In the genomic region with DNA sequence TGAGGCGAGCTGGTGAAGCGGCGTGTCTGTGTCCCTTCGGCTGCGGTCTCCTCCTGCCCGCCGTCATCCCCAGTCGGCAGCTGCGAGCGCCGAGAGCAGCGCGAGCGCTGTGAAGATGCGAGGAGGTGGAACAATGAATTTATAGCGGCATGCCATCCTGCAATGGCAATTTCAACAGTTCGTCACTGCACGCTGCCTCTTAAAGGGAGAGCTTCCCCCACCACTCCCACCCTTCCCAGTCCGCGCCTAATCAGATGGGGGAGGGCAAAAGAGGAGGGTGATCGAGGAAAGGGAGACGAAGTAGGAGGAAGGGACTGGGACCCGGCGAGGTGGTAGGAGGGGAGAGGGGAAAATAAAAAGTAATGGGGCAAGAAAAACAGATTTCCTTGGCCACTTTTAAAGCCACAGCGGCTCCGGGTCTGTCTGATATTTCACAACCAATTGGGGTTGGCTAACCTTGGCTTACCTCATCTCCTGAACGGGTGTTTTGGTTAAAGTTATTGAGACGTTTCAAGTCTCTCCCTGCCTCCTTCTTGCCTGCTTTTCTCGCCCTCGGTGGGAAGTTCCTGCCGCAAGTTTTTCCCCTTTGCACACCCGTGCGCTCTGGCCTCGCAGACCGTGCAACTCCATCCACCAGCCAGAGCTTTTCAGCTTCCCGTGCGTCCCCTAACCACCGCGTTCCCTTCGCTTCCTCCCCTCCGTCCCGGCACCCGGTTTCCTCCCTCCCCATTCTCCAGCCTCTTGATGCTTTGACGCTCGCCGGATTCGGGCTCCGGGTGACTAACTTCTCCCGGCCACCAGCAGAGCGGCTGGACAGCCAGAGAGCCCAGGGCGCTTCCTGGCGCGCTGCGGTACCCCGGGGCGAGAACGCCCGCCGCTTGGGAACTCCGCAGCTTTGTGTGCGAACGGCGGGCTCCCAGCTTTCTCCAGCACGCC, we compare ENCODE assay signal across 8 cellular contexts. TPM values are rescaled to one million over a fixed set of nuclear protein-coding genes. Genes with fewer than 3 reads are reported as not detected.
A peak's percentile ranks its signal among the peaks of the same experiment; 100 is the strongest.
DNase-seq lines count a peak whose midpoint lies in the region; ATAC-seq and TF ChIP-seq lines count a peak whose summit lies in the region.

A gene (minus strand): TSS at position 111 of the 936 bp plus-strand sequence. CDS start 697 bp downstream, outside the sequence.

- DNase-seq in AG08395 (ENCODE audit: low spot score) = peak; percentile 81
- DNase-seq in HuH-7 (ENCODE audit: low spot score) = peak; percentile 24
- DNase-seq in body of pancreas = peak; percentile 14 to 26 (median 17)
- DNase-seq in spleen = peak; percentile 78
- DNase-seq in Calu3 = no peak
- no peak for DNase-seq in activated CD4-positive, alpha-beta T cell treated with anti-CD3 and anti-CD28 coated beads, Interleukin-2, amount 10 ng/mL, durations not matched to agents 24 days and 14 days
- no peak for DNase-seq in stimulated activated CD4-positive, alpha-beta T cell treated with anti-CD3 and anti-CD28 coated beads, Interleukin-1b, Interleukin-23, amount 100 ng/mL, for 48 hours

- peak within 1 kb of the TSS; percentile 22 to 38 for H3K4me3 ChIP-seq in body of pancreas
- peak within 1 kb of the TSS; percentile 74 for H3K4me3 ChIP-seq in iPS-20b (ENCODE audit: low read length)
- peak within 1 kb of the TSS; percentile 40 to 73 (median 50) for H3K4me3 ChIP-seq in spleen

- intact Hi-C loops in body of pancreas (cut with DNase I) = no loop called here
- intact Hi-C loops in spleen (cut with DNase I; ENCODE audit: low total_unique reads) = no loop called here
- intact Hi-C loops in Calu3 (cut with micrococcal nuclease; ENCODE audit: unreplicated experiment) = no loop called here
- intact Hi-C loops in activated CD4-positive, alpha-beta T cell treated with anti-CD3 and anti-CD28 coated beads, Interleukin-2, amount 10 ng/mL, durations not matched to agents 24 days and 14 days (cut with micrococcal nuclease) = loop anchor here (5.0 kb wide), 1 partner anchor 120 kb away; a partner anchor contains a TSS

- no peak within 1 kb of the TSS for H3K4me3 Mint-ChIP-seq in Calu3 (ENCODE audit: low read depth, unreplicated experiment)
- H3K4me3 Mint-ChIP-seq in activated CD4-positive, alpha-beta T cell treated with anti-CD3 and anti-CD28 coated beads, Interleukin-2, amount 10 ng/mL, durations not matched to agents 24 days and 14 days = no peak within 1 kb of the TSS

- H3K27ac ChIP-seq in body of pancreas (peak within 1 kb of the TSS in 2 of 4 donors; percentile 21 to 29), iPS-20b (ENCODE audit: low read length) (no peak within 1 kb of the TSS), spleen (peak within 1 kb of the TSS; percentile 54 to 88 (median 80))

- 2% methylated on average over 63 to 64 of the region's 64 CpGs for WGBS in body of pancreas, 2 donors
- 2 to 6% (median 3%) methylated on average over 63 to 64 of the region's 64 CpGs for WGBS in spleen, 5 donors

- H3K36me3 ChIP-seq in body of pancreas (replicated peaks in 1 of 2; ENCODE audit: insufficient read depth in 1 of 2, low read depth in 2 of 2) (no peaks in the 10 kb centered on the region), iPS-20b (ENCODE audit: insufficient read depth, low read depth, low read length) (no peaks in the 10 kb centered on the region), spleen (no peaks in the 10 kb centered on the region)

- H3K9me3 Mint-ChIP-seq in Calu3 (ENCODE audit: low read depth, unreplicated experiment) = no peaks in the 10 kb centered on the region
- H3K9me3 Mint-ChIP-seq in activated CD4-positive, alpha-beta T cell treated with anti-CD3 and anti-CD28 coated beads, Interleukin-2, amount 10 ng/mL, durations not matched to agents 24 days and 14 days = no peaks in the 10 kb centered on the region

- H3K4me1 ChIP-seq in body of pancreas (peaks cover 26% of the 10 kb centered on the region), iPS-20b (ENCODE audit: insufficient read depth, low read length) (peaks cover 4% of the 10 kb centered on the region; the same call in 1 of the 2 replicates), spleen (peaks cover 0 to 36% (median 11%) of the 10 kb centered on the region in 6 donors)

- no peaks in the 10 kb centered on the region for H3K27me3 Mint-ChIP-seq in Calu3 (ENCODE audit: unreplicated experiment)
- peaks cover 40% of the 10 kb centered on the region for H3K27me3 Mint-ChIP-seq in activated CD4-positive, alpha-beta T cell treated with anti-CD3 and anti-CD28 coated beads, Interleukin-2, amount 10 ng/mL, durations not matched to agents 24 days and 14 days

- no TSS peak for BruUV-seq in Calu3 (replicated peaks; lab: Mats Ljungman, UMichigan)

- no peak within 1 kb of the TSS for H3K27ac Mint-ChIP-seq in Calu3 (ENCODE audit: unreplicated experiment)
- no peak within 1 kb of the TSS for H3K27ac Mint-ChIP-seq in activated CD4-positive, alpha-beta T cell treated with anti-CD3 and anti-CD28 coated beads, Interleukin-2, amount 10 ng/mL, durations not matched to agents 24 days and 14 days

- CTCF ChIA-PET in Calu3 (lab: Charles Lee) = no interaction called here

- no peaks in the 10 kb centered on the region for H3K4me1 Mint-ChIP-seq in Calu3 (ENCODE audit: low read depth, unreplicated experiment)
- H3K4me1 Mint-ChIP-seq in activated CD4-positive, alpha-beta T cell treated with anti-CD3 and anti-CD28 coated beads, Interleukin-2, amount 10 ng/mL, durations not matched to agents 24 days and 14 days = no peaks in the 10 kb centered on the region

- peaks cover 7% of the 10 kb centered on the region for H3K36me3 Mint-ChIP-seq in Calu3 (ENCODE audit: insufficient read depth, unreplicated experiment)
- H3K36me3 Mint-ChIP-seq in activated CD4-positive, alpha-beta T cell treated with anti-CD3 and anti-CD28 coated beads, Interleukin-2, amount 10 ng/mL, durations not matched to agents 24 days and 14 days (ENCODE audit: low read depth) = no peaks in the 10 kb centered on the region

- ATAC-seq in body of pancreas = peak; percentile 47

- no peak for TF ChIP-seq CTCF in body of pancreas (IDR thresholded peaks at IDR 0.05)
- TF ChIP-seq CTCF in spleen (IDR thresholded peaks at IDR 0.05 in 8 of 11, conservative IDR thresholded peaks at IDR 0.05 in 3 of 11) = no peak
- no peak for TF ChIP-seq CTCF in Calu3 (IDR thresholded peaks at IDR 0.05; ENCODE audit: unreplicated experiment)

- H3K9me3 ChIP-seq in body of pancreas (no peaks in the 10 kb centered on the region), iPS-20b (ENCODE audit: insufficient read depth, low read depth, low read length) (no peaks in the 10 kb centered on the region), spleen (peaks cover 0 to 4% (median 0%) of the 10 kb centered on the region in 8 donors)

- H3K9ac ChIP-seq in iPS-20b (ENCODE audit: low read depth, low read length) = peak within 1 kb of the TSS; percentile 40; the same call in 1 of the 2 replicates

- peak in 1 of 3 donors; percentile 16 for TF ChIP-seq POLR2A in body of pancreas (IDR thresholded peaks at IDR 0.05)
- peak in 2 of 3 donors; percentile 23 to 78 for TF ChIP-seq POLR2A in spleen (IDR thresholded peaks at IDR 0.05)

- H3K27me3 ChIP-seq in body of pancreas = peaks cover 2 to 9% of the 10 kb centered on the region in 2 donors
- peaks cover 58% of the 10 kb centered on the region for H3K27me3 ChIP-seq in iPS-20b (ENCODE audit: insufficient read depth, low read length)
- peaks cover 0 to 49% (median 10%) of the 10 kb centered on the region in 7 donors for H3K27me3 ChIP-seq in spleen (replicated peaks in 1 of 7)

RNA-seq across cellular contexts. Expression of the gene that starts here (rescaled TPM):
- total RNA-seq in body of pancreas (1 to 10 TPM; 3.4 to 3.6 TPM), spleen (10 to 100 TPM; 23.1 to 61.2 (median 32.6) TPM), Calu3 (2022) (not detected in 2 replicates)
- 1 to 10 TPM; 1.7 to 5.0 (median 2.2) TPM for polyA plus RNA-seq in spleen
- total RNA-seq in activated CD4-positive, alpha-beta T cell treated with anti-CD3 and anti-CD28 coated beads, Interleukin-2, amount 10 ng/mL, durations not matched to agents 24 days and 14 days = not detected in 2 replicates

Comparison
In these comparisons a context has a peak if more than half of its experiments do, and no peak if none do; other contexts are left out.
1. RNA of the gene that starts here (total RNA-seq): 23.1 to 61.2 TPM in spleen; 3.4 to 3.6 TPM in body of pancreas, not detected in Calu3 and not detected in activated CD4-positive, alpha-beta T cell treated with anti-CD3 and anti-CD28 coated beads, Interleukin-2, amount 10 ng/mL, durations not matched to agents 24 days and 14 days; every median in the first group is over 4 times any median in the second.
2. DNase-seq: peak in AG08395 (single experiment), HuH-7 (single experiment), body of pancreas (4 of 4) and spleen (single experiment); none in Calu3 (single experiment), activated CD4-positive, alpha-beta T cell treated with anti-CD3 and anti-CD28 coated beads, Interleukin-2, amount 10 ng/mL, durations not matched to agents 24 days and 14 days (single experiment) and stimulated activated CD4-positive, alpha-beta T cell treated with anti-CD3 and anti-CD28 coated beads, Interleukin-1b, Interleukin-23, amount 100 ng/mL, for 48 hours (single experiment).
3. Peak in every context shown above with its lines, with median percentiles within 50 percentile points of each other: H3K4me3 ChIP-seq.